ENCODE assay signal across 18 cellular contexts in the genomic region with DNA sequence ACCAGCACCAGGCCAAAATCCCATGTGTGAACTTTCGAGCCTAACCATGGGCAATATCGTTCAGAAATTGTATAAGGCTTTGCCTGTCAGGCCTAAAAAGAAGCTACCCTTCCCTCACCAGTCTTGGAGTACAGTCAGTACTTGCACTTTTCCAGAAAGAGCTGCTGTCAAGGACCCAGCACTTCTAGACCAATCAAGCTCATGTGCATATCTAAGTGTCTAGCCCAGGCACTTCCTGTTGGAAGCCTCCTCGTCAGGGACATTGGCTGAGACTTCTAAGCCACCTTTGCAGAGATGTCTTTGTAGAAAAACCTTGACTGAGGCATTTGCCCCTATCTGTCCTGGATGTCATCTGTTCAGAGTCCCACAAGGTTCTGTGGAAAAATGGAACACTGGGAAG.
"Had no signal": no experiment of that assay in that cellular context is flagged by ENCODE, and none has a peak within 500 bp of the region (broad histone marks: within the 10 kb centered on the region; RNA-seq: fewer than 3 reads in every experiment).

No MANE protein-coding gene starts in this region.

- H3K27me3 ChIP-seq: esophagus muscularis mucosa, right atrium auricular region, tibial artery had no signal

- H3K4me3 ChIP-seq: esophagus muscularis mucosa, right atrium auricular region, skin epidermis, tibial artery had no signal

- H3K4me1 ChIP-seq: esophagus muscularis mucosa, right atrium auricular region, tibial artery had no signal

- H3K36me3 ChIP-seq: esophagus muscularis mucosa, right atrium auricular region, tibial artery had no signal

- ATAC-seq: activated CD8-positive, alpha-beta T cell treated with anti-CD3 and anti-CD28 coated beads for 36 hours; activated T-cell treated with anti-CD3 and anti-CD28 coated beads, Interleukin-2, amount 50 U/mL, for 72 hours; left ventricle myocardium superior; naive thymus-derived CD8-positive, alpha-beta T cell had no signal

- H3K27ac ChIP-seq: esophagus muscularis mucosa, right atrium auricular region, skin epidermis, tibial artery had no signal

- DNase-seq: activated B cell treated with CpG ODN at 0.5 μM for 24 hours; activated CD4-positive, alpha-beta T cell treated with anti-CD3 and anti-CD28 coated beads for 48 hours; activated CD8-positive, alpha-beta memory T cell treated with anti-CD3 and anti-CD28 coated beads, Interleukin-2, amount 50 U/mL, for 4 hours; activated CD8-positive, alpha-beta T cell treated with anti-CD3 and anti-CD28 coated beads for 36 hours; activated gamma-delta T cell treated with Interleukin-2 at 50 U/mL for 16 hours; activated T-cell treated with anti-CD3 and anti-CD28 coated beads, Interleukin-2, amount 50 U/mL, for 72 hours; amniotic stem cell; hypothalamus; kidney glomerular epithelial cell; left ventricle myocardium superior; naive thymus-derived CD8-positive, alpha-beta T cell; posterior cingulate gyrus; stimulated activated CD4-positive, alpha-beta T cell treated with anti-CD3 and anti-CD28 coated beads, Interleukin-4, amount 100 ng/mL, for 24 hours; stimulated activated naive CD4-positive, alpha-beta T cell; tibial artery had no signal
